ENCODE assay signal across 12 cellular contexts in genomic region chr7:27163776-27164380, GRCh38. TPM values are rescaled to one million over a fixed set of nuclear protein-coding genes. Genes with fewer than 3 reads are reported as not detected.
DNase-seq lines count a peak whose midpoint lies in the region; ATAC-seq and TF ChIP-seq lines count a peak whose summit lies in the region.
"Had no signal": no experiment of that assay in that cellular context is flagged by ENCODE, and none has a peak within 500 bp of the region (broad histone marks: within the 10 kb centered on the region; RNA-seq: fewer than 3 reads in every experiment).

No MANE protein-coding gene starts in this region.

- TF ChIP-seq CTCF in AG09309 (IDR thresholded peaks at IDR 0.05; ENCODE audit: control insufficient read depth, insufficient read depth, low read depth, low read length, missing control alignments): no peak
- TF ChIP-seq CTCF in HFFc6 (IDR thresholded peaks at IDR 0.05): no peak; the same call in 1 of the 2 replicates
- TF ChIP-seq CTCF in parathyroid adenoma (IDR thresholded peaks at IDR 0.05): no peak

- peaks cover 22% of the 10 kb centered on the region for H3K4me1 Mint-ChIP-seq in HFFc6 (ENCODE audit: low read depth)

- no peaks in the 10 kb centered on the region for H3K9me3 Mint-ChIP-seq in HFFc6
- H3K9me3 Mint-ChIP-seq: activated CD4-positive, alpha-beta T cell treated with anti-CD3 and anti-CD28 coated beads, Interleukin-2, amount 10 ng/mL, durations not matched to agents 7 days and 5 days had no signal

- H3K36me3 ChIP-seq in parathyroid adenoma (ENCODE audit: control insufficient read depth, insufficient read depth, low read length): no peaks in the 10 kb centered on the region

- H3K27me3 ChIP-seq in parathyroid adenoma (ENCODE audit: control insufficient read depth, insufficient read depth, low read length): peaks cover 45% of the 10 kb centered on the region

- peak overlapping the region; percentile 96 for H3K4me3 Mint-ChIP-seq in HFFc6
- H3K4me3 Mint-ChIP-seq: activated CD4-positive, alpha-beta T cell treated with anti-CD3 and anti-CD28 coated beads, Interleukin-2, amount 10 ng/mL, durations not matched to agents 7 days and 5 days had no signal

- H3K27me3 Mint-ChIP-seq in HFFc6 (ENCODE audit: insufficient read depth): peaks cover 16% of the 10 kb centered on the region

- no peaks in the 10 kb centered on the region for H3K79me2 ChIP-seq in parathyroid adenoma

- no peak overlapping the region for H3K9ac ChIP-seq in parathyroid adenoma

- H3K4me1 ChIP-seq in parathyroid adenoma: no peaks in the 10 kb centered on the region

- peak overlapping the region; percentile 99 for H3K27ac Mint-ChIP-seq in HFFc6

- no peak overlapping the region for H3K4me2 ChIP-seq in parathyroid adenoma (ENCODE audit: low read length)

- peak overlapping the region; percentile 45 for H2AFZ ChIP-seq in parathyroid adenoma

- peak overlapping the region; percentile 87 for H3K4me3 ChIP-seq in AG09309 (ENCODE audit: control insufficient read depth, low read depth, low read length)
- no peak overlapping the region for H3K4me3 ChIP-seq in parathyroid adenoma (ENCODE audit: low read depth, low read length)

- no peaks in the 10 kb centered on the region for H3K9me3 ChIP-seq in parathyroid adenoma (ENCODE audit: control insufficient read depth, low read length)

- ATAC-seq in HG02973 (IDR thresholded peaks at IDR 0.05; ENCODE audit: unreplicated experiment) (no peak), GM21423 (IDR thresholded peaks at IDR 0.05; ENCODE audit: unreplicated experiment) (no peak), HG03442 (IDR thresholded peaks at IDR 0.05; ENCODE audit: unreplicated experiment) (no peak)

- H3K27ac ChIP-seq in epithelial cell of prostate (peak overlapping the region; percentile 93), parathyroid adenoma (no peak overlapping the region)

- DNase-seq in AG09309 (ENCODE audit: low read depth) (no peak), HFFc6 (no peak), epithelial cell of prostate (ENCODE audit: low read depth, low spot score) (no peak), NCI-H524 (lab: John Stamatoyannopoulos, UW) (no peak)
- DNase-seq: activated CD4-positive, alpha-beta T cell treated with anti-CD3 and anti-CD28 coated beads, Interleukin-2, amount 10 ng/mL, durations not matched to agents 7 days and 5 days; DMS 273 treated with DMSO at 0.1 percent for 48 hours; KG1 had no signal

- H3K36me3 Mint-ChIP-seq in HFFc6 (ENCODE audit: low read depth): peaks cover 50% of the 10 kb centered on the region

RNA-seq across cellular contexts. Expression of gene HOXA9, which starts 1.5 kb away (rescaled TPM):
- 10 to 100 TPM; 25.2 to 37.0 (median 26.7) TPM for total RNA-seq in HFFc6 (2021; fragmentation: NEBNext Ultra II Directional; extraction: Animal tissue kit (Norgen Biotek cat#: 25700))
- total RNA-seq: activated CD4-positive, alpha-beta T cell treated with anti-CD3 and anti-CD28 coated beads, Interleukin-2, amount 10 ng/mL, durations not matched to agents 7 days and 5 days; cerebellum had no signal

RNA-seq across cellular contexts. Expression of gene HOXA7, which starts 7.4 kb away (rescaled TPM):
- total RNA-seq in HFFc6 (2021; fragmentation: NEBNext Ultra II Directional; extraction: Animal tissue kit (Norgen Biotek cat#: 25700)): 1 to 10 TPM; 6.2 to 8.2 (median 6.8) TPM
- total RNA-seq: activated CD4-positive, alpha-beta T cell treated with anti-CD3 and anti-CD28 coated beads, Interleukin-2, amount 10 ng/mL, durations not matched to agents 7 days and 5 days; cerebellum had no signal

RNA-seq across cellular contexts. Expression of gene HOXA10, which starts 10.2 kb away (rescaled TPM):
- 10 to 100 TPM; 38.9 to 43.5 (median 41.1) TPM for total RNA-seq in HFFc6 (2021; fragmentation: NEBNext Ultra II Directional; extraction: Animal tissue kit (Norgen Biotek cat#: 25700))
- total RNA-seq: activated CD4-positive, alpha-beta T cell treated with anti-CD3 and anti-CD28 coated beads, Interleukin-2, amount 10 ng/mL, durations not matched to agents 7 days and 5 days; cerebellum had no signal

RNA-seq across cellular contexts. Expression of gene HOXA3, which starts 11.5 kb away (rescaled TPM):
- total RNA-seq in HFFc6 (2021; fragmentation: NEBNext Ultra II Directional; extraction: Animal tissue kit (Norgen Biotek cat#: 25700)): 1 to 10 TPM in 3 of 6 experiments, under 1 TPM in 3; 0.33 to 1.9 (median 1.1) TPM
- total RNA-seq: activated CD4-positive, alpha-beta T cell treated with anti-CD3 and anti-CD28 coated beads, Interleukin-2, amount 10 ng/mL, durations not matched to agents 7 days and 5 days; cerebellum had no signal

RNA-seq across cellular contexts. Expression of gene HOXA6, which starts 16.3 kb away (rescaled TPM):
- 1 to 10 TPM; 2.3 to 3.8 (median 2.8) TPM for total RNA-seq in HFFc6 (2021; fragmentation: NEBNext Ultra II Directional; extraction: Animal tissue kit (Norgen Biotek cat#: 25700))
- total RNA-seq: activated CD4-positive, alpha-beta T cell treated with anti-CD3 and anti-CD28 coated beads, Interleukin-2, amount 10 ng/mL, durations not matched to agents 7 days and 5 days; cerebellum had no signal
